8 cellular contexts compared by ENCODE assay signal in genomic region chr1:9315411-9316079, GRCh38. TPM values are rescaled to one million over a fixed set of nuclear protein-coding genes. Genes with fewer than 3 reads are reported as not detected.
DNase-seq lines count a peak whose midpoint lies in the region; ATAC-seq, FAIRE-seq and TF ChIP-seq lines count a peak whose summit lies in the region.

No MANE protein-coding gene starts in this region.

- TF ChIP-seq CTCF in OCI-LY3 (IDR thresholded peaks at IDR 0.05; ENCODE audit: low read depth, low read length) (no peak), bronchial epithelial cell (IDR thresholded peaks at IDR 0.05; ENCODE audit: insufficient read depth, low read length, severe bottlenecking) (no peak), sigmoid colon (IDR thresholded peaks at IDR 0.05) (no peak)

- peak overlapping the region; percentile 12 for H3K4me2 ChIP-seq in OCI-LY3 (ENCODE audit: low read length)

- peak overlapping the region in 3 of 4 donors; percentile 16 to 43 (median 39) for H3K4me3 Mint-ChIP-seq in CD4-positive, CD25-positive, alpha-beta regulatory T cell

- 59 to 71% methylated on average over 20 of the region's 20 CpGs for WGBS in sigmoid colon, 2 donors

- DNase-seq in CD4-positive, CD25-positive, alpha-beta regulatory T cell = peak in 1 of 3 donors; percentile 59
- peak; percentile 69 for DNase-seq in bronchial epithelial cell (ENCODE audit: low read depth)
- DNase-seq in sigmoid colon = no peak
- DNase-seq in putamen (ENCODE audit: low spot score) = no peak
- DNase-seq in cerebellar cortex (ENCODE audit: low spot score) = no peak
- DNase-seq in epidermal melanocyte (ENCODE audit: insufficient read length, low spot score) = no peak
- no peak for DNase-seq in NCI-H748 treated with DMSO at 0.1 percent for 48 hours (lab: John Stamatoyannopoulos, UW)

- no peak for TF ChIP-seq EP300 in sigmoid colon (IDR thresholded peaks at IDR 0.05)

- H3K27me3 Mint-ChIP-seq in CD4-positive, CD25-positive, alpha-beta regulatory T cell = no peaks in the 10 kb centered on the region

- ATAC-seq in CD4-positive, CD25-positive, alpha-beta regulatory T cell (ENCODE audit: low read depth in 2 of 2) = no peak

- H3K27ac ChIP-seq in CD4-positive, CD25-positive, alpha-beta regulatory T cell (ENCODE audit: insufficient read depth, low read length, poor library complexity, severe bottlenecking) = no peak overlapping the region
- H3K27ac ChIP-seq in OCI-LY3 (ENCODE audit: low read length) = no peak overlapping the region
- H3K27ac ChIP-seq in sigmoid colon = peak overlapping the region in 3 of 4 donors; percentile 85 to 87 (median 86)

- TF ChIP-seq POLR2A in sigmoid colon (IDR thresholded peaks at IDR 0.05) = no peak

- peaks cover 5 to 38% (median 23%) of the 10 kb centered on the region in 4 donors for H3K4me1 Mint-ChIP-seq in CD4-positive, CD25-positive, alpha-beta regulatory T cell

- no peaks in the 10 kb centered on the region for H3K9me3 Mint-ChIP-seq in CD4-positive, CD25-positive, alpha-beta regulatory T cell

- H3K9me3 ChIP-seq in CD4-positive, CD25-positive, alpha-beta regulatory T cell (ENCODE audit: control insufficient read depth in 2 of 2, low read length in 2 of 2) = no peaks in the 10 kb centered on the region
- H3K9me3 ChIP-seq in OCI-LY3 (ENCODE audit: insufficient read depth, low read length) = no peaks in the 10 kb centered on the region
- H3K9me3 ChIP-seq in sigmoid colon = no peaks in the 10 kb centered on the region

- FAIRE-seq in bronchial epithelial cell (lab: Jason Lieb, UNC) = peak; percentile 43

- no peaks in the 10 kb centered on the region for H3K36me3 ChIP-seq in CD4-positive, CD25-positive, alpha-beta regulatory T cell (ENCODE audit: control insufficient read depth, insufficient read depth, low read length)
- H3K36me3 ChIP-seq in OCI-LY3 (replicated peaks; ENCODE audit: low read depth, low read length) = no peaks in the 10 kb centered on the region
- peaks cover 6% of the 10 kb centered on the region for H3K36me3 ChIP-seq in bronchial epithelial cell (ENCODE audit: control insufficient read depth, insufficient read depth, low read length)
- no peaks in the 10 kb centered on the region for H3K36me3 ChIP-seq in sigmoid colon

- no peaks in the 10 kb centered on the region for H3K27me3 ChIP-seq in CD4-positive, CD25-positive, alpha-beta regulatory T cell (ENCODE audit: control insufficient read depth, insufficient read depth, low read length)
- H3K27me3 ChIP-seq in OCI-LY3 (ENCODE audit: low read depth, low read length) (no peaks in the 10 kb centered on the region), bronchial epithelial cell (ENCODE audit: control insufficient read depth, insufficient read depth, low read length) (no peaks in the 10 kb centered on the region), sigmoid colon (no peaks in the 10 kb centered on the region)

- peaks cover 18% of the 10 kb centered on the region for H3K4me1 ChIP-seq in CD4-positive, CD25-positive, alpha-beta regulatory T cell (ENCODE audit: control insufficient read depth, insufficient read depth, low read length, poor library complexity, severe bottlenecking)
- H3K4me1 ChIP-seq in OCI-LY3 (ENCODE audit: low read length) = peaks cover 22% of the 10 kb centered on the region
- peaks cover 0 to 100% (median 87%) of the 10 kb centered on the region in 4 donors for H3K4me1 ChIP-seq in sigmoid colon

- no peak overlapping the region for H3K4me3 ChIP-seq in CD4-positive, CD25-positive, alpha-beta regulatory T cell (ENCODE audit: low read depth, low read length)
- H3K4me3 ChIP-seq in OCI-LY3 (ENCODE audit: low read length) = no peak overlapping the region
- H3K4me3 ChIP-seq in bronchial epithelial cell (ENCODE audit: low read depth, low read length) = no peak overlapping the region
- no peak overlapping the region for H3K4me3 ChIP-seq in sigmoid colon

- intact Hi-C loops in sigmoid colon (cut with DNase I) = no loop called here

- no peak overlapping the region for H2AFZ ChIP-seq in OCI-LY3 (ENCODE audit: low read depth, low read length)

- no peaks in the 10 kb centered on the region for H3K36me3 Mint-ChIP-seq in CD4-positive, CD25-positive, alpha-beta regulatory T cell

- no peaks in the 10 kb centered on the region for H3K79me2 ChIP-seq in OCI-LY3 (ENCODE audit: low read length)

- no peaks in the 10 kb centered on the region for H4K20me1 ChIP-seq in OCI-LY3 (ENCODE audit: insufficient read depth, low read length)

- peak overlapping the region in 2 of 3 donors; percentile 32 to 67 for H3K27ac Mint-ChIP-seq in CD4-positive, CD25-positive, alpha-beta regulatory T cell

- no peak overlapping the region for H3K9ac ChIP-seq in OCI-LY3 (ENCODE audit: low read length)

RNA-seq across cellular contexts. Expression of gene SPSB1, which starts 22.9 kb away (rescaled TPM):
- 19.7 TPM for total RNA-seq in CD4-positive, CD25-positive, alpha-beta regulatory T cell
- polyA plus RNA-seq in CD4-positive, CD25-positive, alpha-beta regulatory T cell = 10 to 100 TPM in 3 of 4 donors, 1 to 10 TPM in 1; 7.0 to 12.3 (median 11.9) TPM
- 17.6 and 28.9 TPM in 2 replicates for total RNA-seq in bronchial epithelial cell
- total RNA-seq in sigmoid colon = 10 to 100 TPM; 17.4 to 34.3 (median 24.1) TPM
- polyA plus RNA-seq in sigmoid colon = 10 to 100 TPM; 25.7 to 31.2 (median 26.4) TPM

Comparison
In these comparisons a context has a peak if more than half of its experiments do, and no peak if none do; other contexts are left out.
1. H3K27ac ChIP-seq: peak in sigmoid colon (3 of 4); none in CD4-positive, CD25-positive, alpha-beta regulatory T cell (single experiment) and OCI-LY3 (single experiment).